1 cellular context compared by ENCODE assay signal in the genomic region with DNA sequence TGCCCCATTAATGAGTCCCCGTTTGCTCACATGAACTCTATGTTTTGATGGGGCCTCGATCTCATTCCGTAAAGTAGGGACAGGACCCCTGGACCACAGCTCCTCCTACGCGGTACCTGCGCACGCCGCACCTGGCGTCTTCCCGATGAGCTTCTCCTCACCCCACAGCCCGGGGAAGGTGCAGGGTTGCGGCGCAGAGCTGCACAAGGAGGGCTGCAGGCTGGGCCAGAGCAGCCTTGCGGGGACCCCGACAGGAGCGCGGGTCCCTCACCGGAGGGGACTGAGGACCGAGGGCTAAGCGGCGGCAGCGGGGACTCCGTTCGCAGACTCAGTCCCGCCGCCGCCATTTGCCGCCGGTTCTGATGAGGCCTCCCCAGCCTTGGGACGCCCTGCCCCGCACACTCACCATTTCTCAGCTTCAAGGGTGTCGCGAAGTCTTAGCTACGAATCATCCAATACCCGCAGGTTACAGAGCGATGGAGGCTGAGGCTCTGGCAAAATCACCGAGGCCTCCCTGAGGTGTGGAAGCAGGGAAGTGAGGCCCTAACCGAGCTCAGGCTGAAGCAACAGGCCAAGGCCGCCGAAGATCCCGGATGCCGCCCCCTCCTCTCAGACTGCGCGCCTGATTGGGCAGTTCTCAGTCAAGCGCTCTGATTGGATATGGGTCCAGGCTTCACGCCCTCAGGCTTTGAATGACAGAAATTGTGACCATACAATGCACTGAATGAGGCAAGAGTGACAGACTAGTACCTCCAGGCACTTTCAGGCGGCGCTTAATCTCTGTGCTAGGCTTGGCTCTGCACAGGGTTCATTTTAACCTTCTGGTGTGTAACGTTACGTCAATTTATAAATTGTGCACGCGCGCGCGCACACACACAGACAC.
TF ChIP-seq lines count a peak whose summit lies in the region.

No MANE protein-coding gene starts in this region.

TF ChIP-seq in PFSK-1, 5 proteins besides CTCF, POLR2A, EP300 and RAD21:
- TF ChIP-seq, protein P1, sequence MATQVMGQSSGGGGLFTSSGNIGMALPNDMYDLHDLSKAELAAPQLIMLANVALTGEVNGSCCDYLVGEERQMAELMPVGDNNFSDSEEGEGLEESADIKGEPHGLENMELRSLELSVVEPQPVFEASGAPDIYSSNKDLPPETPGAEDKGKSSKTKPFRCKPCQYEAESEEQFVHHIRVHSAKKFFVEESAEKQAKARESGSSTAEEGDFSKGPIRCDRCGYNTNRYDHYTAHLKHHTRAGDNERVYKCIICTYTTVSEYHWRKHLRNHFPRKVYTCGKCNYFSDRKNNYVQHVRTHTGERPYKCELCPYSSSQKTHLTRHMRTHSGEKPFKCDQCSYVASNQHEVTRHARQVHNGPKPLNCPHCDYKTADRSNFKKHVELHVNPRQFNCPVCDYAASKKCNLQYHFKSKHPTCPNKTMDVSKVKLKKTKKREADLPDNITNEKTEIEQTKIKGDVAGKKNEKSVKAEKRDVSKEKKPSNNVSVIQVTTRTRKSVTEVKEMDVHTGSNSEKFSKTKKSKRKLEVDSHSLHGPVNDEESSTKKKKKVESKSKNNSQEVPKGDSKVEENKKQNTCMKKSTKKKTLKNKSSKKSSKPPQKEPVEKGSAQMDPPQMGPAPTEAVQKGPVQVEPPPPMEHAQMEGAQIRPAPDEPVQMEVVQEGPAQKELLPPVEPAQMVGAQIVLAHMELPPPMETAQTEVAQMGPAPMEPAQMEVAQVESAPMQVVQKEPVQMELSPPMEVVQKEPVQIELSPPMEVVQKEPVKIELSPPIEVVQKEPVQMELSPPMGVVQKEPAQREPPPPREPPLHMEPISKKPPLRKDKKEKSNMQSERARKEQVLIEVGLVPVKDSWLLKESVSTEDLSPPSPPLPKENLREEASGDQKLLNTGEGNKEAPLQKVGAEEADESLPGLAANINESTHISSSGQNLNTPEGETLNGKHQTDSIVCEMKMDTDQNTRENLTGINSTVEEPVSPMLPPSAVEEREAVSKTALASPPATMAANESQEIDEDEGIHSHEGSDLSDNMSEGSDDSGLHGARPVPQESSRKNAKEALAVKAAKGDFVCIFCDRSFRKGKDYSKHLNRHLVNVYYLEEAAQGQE (IDR thresholded peaks at IDR 0.05; ENCODE audit: insufficient read depth in 1 of 2, low read depth in 2 of 2, low read length in 2 of 2): peak in 1 of 2 experiments; percentile 56; a peak in 1 of 4 replicates
- TF ChIP-seq SIN3A (IDR thresholded peaks at IDR 0.05; ENCODE audit: borderline replicate concordance, insufficient read depth, low read length) (no peak), POLR2AphosphoS5 (IDR thresholded peaks at IDR 0.05; ENCODE audit: low read depth, low read length) (peak; percentile 98), TAF1 (IDR thresholded peaks at IDR 0.05; ENCODE audit: borderline replicate concordance, insufficient read depth, low read length) (peak; percentile 94), FOXP2 (optimal IDR thresholded peaks at IDR 0.05; ENCODE audit: borderline replicate concordance, extremely low read depth, extremely low read length, insufficient read depth) (no peak)
TF ChIP-seq in PFSK-1: peak in this region for 3.
